12 cellular contexts compared by ENCODE assay signal in the genomic region with DNA sequence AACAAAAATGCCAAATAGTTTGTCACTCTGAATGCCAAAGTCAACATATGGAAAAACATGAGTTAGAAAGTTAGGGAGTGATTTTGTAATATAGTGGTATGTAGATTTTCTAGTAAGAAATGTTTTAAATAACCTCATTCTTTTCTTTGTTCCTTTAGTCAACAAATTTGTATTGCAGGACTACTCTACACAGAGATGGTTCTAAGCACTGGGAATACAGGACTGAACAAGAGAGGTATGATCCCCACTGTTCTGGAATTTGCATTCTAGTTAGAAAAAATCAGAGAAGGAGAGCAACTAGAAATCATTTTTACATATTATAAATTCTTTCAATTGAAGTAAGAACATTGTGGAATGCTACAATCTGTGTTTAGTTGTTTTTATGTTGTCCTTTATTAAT.
DNase-seq lines count a peak whose midpoint lies in the region; ATAC-seq and TF ChIP-seq lines count a peak whose summit lies in the region.
"Had no signal": no experiment of that assay in that cellular context is flagged by ENCODE, and none has a peak within 500 bp of the region (broad histone marks: within the 10 kb centered on the region; RNA-seq: fewer than 3 reads in every experiment).

No MANE protein-coding gene starts in this region.

- intact Hi-C loops in breast epithelium (cut with DNase I; ENCODE audit: low total_unique reads), result no loop called here

- DNase-seq in adipocyte (ENCODE audit: low read depth), result peak; percentile 65
- peak; percentile 20 to 28 for DNase-seq in cardiac fibroblast (ENCODE audit: low read depth in 2 of 2)
- peak; percentile 12 for DNase-seq in fibroblast of peridontal ligament (ENCODE audit: extremely low read depth)
- DNase-seq in breast epithelium (ENCODE audit: low spot score in 2 of 2), result no peak
- no peak for DNase-seq in DMS153 treated with DMSO at 0.1 percent for 48 hours (lab: John Stamatoyannopoulos, UW; ENCODE audit: unreplicated experiment)
- DNase-seq: CD8-positive, alpha-beta T cell; COR-L47; DMS79; GF-D8 had no signal

- TF ChIP-seq CTCF in cardiac fibroblast (IDR thresholded peaks at IDR 0.05; ENCODE audit: low read depth, low read length) (no peak), breast epithelium (IDR thresholded peaks at IDR 0.05) (no peak)

- H3K4me3 ChIP-seq in adipocyte (ENCODE audit: low read length) (no peak overlapping the region), cardiac fibroblast (replicated peaks in 1 of 2; ENCODE audit: low read depth in 2 of 2, low read length in 2 of 2) (no peak overlapping the region), breast epithelium (no peak overlapping the region)
- H3K4me3 ChIP-seq: BLaER1 treated with 17β-estradiol and CSF1 and Interleukin-3, amounts not matched to agents 10 nM and 100 nM; HAP-1 had no signal

- H3K4me1 ChIP-seq in adipocyte (ENCODE audit: control insufficient read depth, insufficient read depth, low read length) (no peaks in the 10 kb centered on the region), breast epithelium (no peaks in the 10 kb centered on the region)
- H3K4me1 ChIP-seq: BLaER1 treated with 17β-estradiol and CSF1 and Interleukin-3, amounts not matched to agents 10 nM and 100 nM had no signal

- H3K9me3 ChIP-seq in adipocyte (ENCODE audit: control insufficient read depth, low read length) (no peaks in the 10 kb centered on the region), breast epithelium (no peaks in the 10 kb centered on the region)
- H3K9me3 ChIP-seq: BLaER1 treated with 17β-estradiol and CSF1 and Interleukin-3, amounts not matched to agents 10 nM and 100 nM; HAP-1 had no signal

- H3K27me3 ChIP-seq in adipocyte (replicated peaks; ENCODE audit: control insufficient read depth, insufficient read depth, low read length) (no peaks in the 10 kb centered on the region), breast epithelium (no peaks in the 10 kb centered on the region)
- H3K27me3 ChIP-seq: BLaER1 treated with 17β-estradiol and CSF1 and Interleukin-3, amounts not matched to agents 10 nM and 100 nM had no signal

- no peaks in the 10 kb centered on the region for H3K36me3 ChIP-seq in adipocyte (ENCODE audit: control insufficient read depth, insufficient read depth, low read length, severe bottlenecking)
- H3K36me3 ChIP-seq in breast epithelium, result no peaks in the 10 kb centered on the region
- H3K36me3 ChIP-seq: BLaER1 treated with 17β-estradiol and CSF1 and Interleukin-3, amounts not matched to agents 10 nM and 100 nM; HAP-1 had no signal

- no peak overlapping the region for H3K9ac ChIP-seq in adipocyte (ENCODE audit: low read length)
- H3K9ac ChIP-seq: BLaER1 treated with 17β-estradiol and CSF1 and Interleukin-3, amounts not matched to agents 10 nM and 100 nM had no signal

- TF ChIP-seq POLR2A in breast epithelium (IDR thresholded peaks at IDR 0.05), result no peak

- H3K27ac ChIP-seq in breast epithelium, result no peak overlapping the region
- H3K27ac ChIP-seq: BLaER1 treated with 17β-estradiol and CSF1 and Interleukin-3, amounts not matched to agents 10 nM and 100 nM had no signal

- ATAC-seq in GM18502 (IDR thresholded peaks at IDR 0.05; ENCODE audit: poor library complexity, unreplicated experiment), result no peak
- ATAC-seq: CD8-positive, alpha-beta T cell had no signal

Comparison
In these comparisons a context has a peak if more than half of its experiments do, and no peak if none do; other contexts are left out.
1. DNase-seq: peak in adipocyte (single experiment), cardiac fibroblast (2 of 2) and fibroblast of peridontal ligament (single experiment); none in breast epithelium (0 of 2) and DMS153 treated with DMSO at 0.1 percent for 48 hours (single experiment).